ENCODE assay signal across 8 cellular contexts in genomic region chr7:148697256-148697841, GRCh38. TPM values are rescaled to one million over a fixed set of nuclear protein-coding genes. Genes with fewer than 3 reads are reported as not detected.
A peak's percentile ranks its signal among the peaks of the same experiment; 100 is the strongest.
DNase-seq lines count a peak whose midpoint lies in the region; ATAC-seq, FAIRE-seq and TF ChIP-seq lines count a peak whose summit lies in the region.

No MANE protein-coding gene starts in this region.

- peaks cover 33% of the 10 kb centered on the region for H3K79me2 ChIP-seq in HepG2 (ENCODE audit: insufficient read depth, low read length)

- H3K27me3 ChIP-seq in breast epithelium, result no peaks in the 10 kb centered on the region
- no peaks in the 10 kb centered on the region for H3K27me3 ChIP-seq in HepG2 (ENCODE audit: control insufficient read depth in 1 of 2, insufficient read depth in 2 of 2, low read length in 2 of 2)

- WGBS in HepG2 (ENCODE audit: low lambda C conversion rate), result 91% methylated on average over 13 of the region's 13 CpGs

- in situ Hi-C loops in HepG2 (cut with HindIII; ENCODE audit: extremely low pct_ligation_motif_present, low pct_unique_long_range_greater_than_20kb), result no loop called here

- POLR2A ChIA-PET in HepG2 (lab: Yijun Ruan, JAX), result no interaction called here

- TF ChIP-seq EP300 in HepG2 (IDR thresholded peaks at IDR 0.05; ENCODE audit: low read depth in 2 of 2, low read length in 2 of 2) (no peak), HepG2 (CRISPR knock-in tag; IDR thresholded peaks at IDR 0.05; ENCODE audit: borderline replicate concordance) (no peak)

- peaks cover 15% of the 10 kb centered on the region for H4K20me1 ChIP-seq in HepG2 (ENCODE audit: insufficient read depth, low read length)

- H3K9ac ChIP-seq in HepG2 (ENCODE audit: insufficient read depth, low read depth, low read length), result peak overlapping the region; percentile 99; the same call in 1 of the 2 replicates

- H3K4me2 ChIP-seq in HepG2 (ENCODE audit: low read depth, low read length), result peak overlapping the region; percentile 78

- H3K4me3 ChIP-seq in breast epithelium (peak overlapping the region; percentile 68 to 99 (median 94)), HepG2 (replicated peaks in 1 of 3; ENCODE audit: insufficient read depth in 1 of 3, low read depth in 2 of 3, low read length in 3 of 3) (peak overlapping the region in 2 of 3 experiments; percentile 84 to 89; a peak in 4 of 6 replicates)

- no peak for FAIRE-seq in HepG2 (lab: Jason Lieb, UNC)

- TF ChIP-seq POLR2A in breast epithelium (IDR thresholded peaks at IDR 0.05) (no peak), HepG2 (IDR thresholded peaks at IDR 0.05; ENCODE audit: insufficient read depth in 1 of 2, low read depth in 2 of 2, low read length in 2 of 2) (no peak)

- BruUV-seq in HepG2 (replicated peaks; lab: Mats Ljungman, UMichigan), result TSS peak; percentile 70

- H3K4me1 ChIP-seq in breast epithelium (no peaks in the 10 kb centered on the region), HepG2 (ENCODE audit: insufficient read depth, low read length) (peaks cover 35% of the 10 kb centered on the region)

- H2AFZ ChIP-seq in HepG2 (ENCODE audit: low read length), result no peak overlapping the region

- H3K36me3 ChIP-seq in breast epithelium (no peaks in the 10 kb centered on the region), HepG2 (replicated peaks in 1 of 2; ENCODE audit: control insufficient read depth in 1 of 2, insufficient read depth in 2 of 2, low read length in 2 of 2) (no peaks in the 10 kb centered on the region)

- peak overlapping the region; percentile 99 to 100 for H3K27ac ChIP-seq in breast epithelium
- H3K27ac ChIP-seq in HepG2 (ENCODE audit: extremely low read length, insufficient read depth, low read length), result peak overlapping the region; percentile 98

- TF ChIP-seq RAD21 in HepG2 (CRISPR knock-in tag; IDR thresholded peaks at IDR 0.05), result no peak

- ATAC-seq in HepG2 (no peak), HG02840 (IDR thresholded peaks at IDR 0.05; ENCODE audit: low FRiP score, unreplicated experiment) (no peak)

- intact Hi-C loops in breast epithelium (cut with DNase I; ENCODE audit: low total_unique reads) (no loop called here), HepG2 (cut with micrococcal nuclease; ENCODE audit: unreplicated experiment) (loop anchor here (10.0 kb wide), 2 partner anchors 123 to 267 kb away; no protein-coding TSS in a partner anchor)

- CTCF ChIA-PET in HepG2 (lab: Yijun Ruan, JAX; ENCODE audit: low intra/inter-chr PET ratio, low total read pairs), result no interaction called here

- peak; percentile 18 for DNase-seq in GF-D8 (lab: John Stamatoyannopoulos, UW)
- DNase-seq in T-helper 2 cell, result peak in 4 of 5 experiments; percentile 13 to 62 (median 36)
- peak in 1 of 2 donors; percentile 25 for DNase-seq in breast epithelium (ENCODE audit: low spot score in 2 of 2)
- no peak for DNase-seq in HepG2 (ENCODE audit: low spot score)
- DNase-seq in stimulated activated CD8-positive, alpha-beta memory T cell treated with anti-CD3 and anti-CD28 coated beads, Interleukin-12 subunit alpha, Interleukin-12 subunit beta, amount 100 ng/mL, for 24 hours (ENCODE audit: extremely low read depth), result peak; percentile 25
- DNase-seq in NCI-H2107 treated with DMSO at 0.1 percent for 48 hours (lab: John Stamatoyannopoulos, UW; ENCODE audit: unreplicated experiment), result no peak
- no peak for DNase-seq in islet precursor cell

- no peak for TF ChIP-seq CTCF in breast epithelium (IDR thresholded peaks at IDR 0.05)
- no peak for TF ChIP-seq CTCF in HepG2 (CRISPR knock-in tag; IDR thresholded peaks at IDR 0.05)

- no peaks in the 10 kb centered on the region for H3K9me3 ChIP-seq in breast epithelium
- H3K9me3 ChIP-seq in HepG2 (ENCODE audit: low read length), result no peaks in the 10 kb centered on the region

TF ChIP-seq in HepG2, 621 proteins besides CTCF, POLR2A, EP300 and RAD21:
- TF ChIP-seq ZBTB38 (CRISPR knock-in tag; IDR thresholded peaks at IDR 0.05), result peak; percentile 37; the same call in 1 of the 2 replicates
- no peak for TF ChIP-seq ZNF530 (CRISPR knock-in tag; IDR thresholded peaks at IDR 0.05; ENCODE audit: low read depth)

RNA-seq across cellular contexts. Expression of gene CUL1, which starts 1.4 kb away (rescaled TPM):
- total RNA-seq in breast epithelium, result 10 to 100 TPM; 61.6 to 71.4 (median 65.4) TPM
- 45.9 and 80.4 TPM in 2 replicates for total RNA-seq in HepG2 (2016; rRNA removed; fragmentation: Illumina TruSeq; extraction: Trizol)
- 10.9 and 12.4 TPM in 2 replicates for total RNA-seq in HepG2 (2016; cell fraction: cytosol; rRNA removed; fragmentation: Illumina TruSeq; extraction: Trizol; ENCODE audit: low read depth)
- 46.4 and 78.8 TPM in 2 replicates for total RNA-seq in HepG2 (2016; cell fraction: insoluble cytoplasmic fraction; rRNA removed; fragmentation: Illumina TruSeq; extraction: Trizol)
- 32.7 and 35.8 TPM in 2 replicates for total RNA-seq in HepG2 (2016; cell fraction: membrane; rRNA removed; fragmentation: Illumina TruSeq; extraction: Trizol)
- 32.2 and 36.2 TPM in 2 replicates for total RNA-seq in HepG2 (2016; cell fraction: nucleus; rRNA removed; fragmentation: Illumina TruSeq; extraction: Trizol)
- polyA plus RNA-seq in HepG2 (2011; rRNA removed), result 27.6 and 30.1 TPM in 2 replicates
- polyA plus RNA-seq in HepG2 (2011; cell fraction: cytosol; rRNA removed), result 18.4 and 25.3 TPM in 2 replicates
- polyA plus RNA-seq in HepG2 (2011; cell fraction: nucleus; rRNA removed), result 13.1 and 15.9 TPM in 2 replicates
- 31.9 and 36.9 TPM in 2 replicates for polyA plus RNA-seq in HepG2 (2012)
- polyA plus RNA-seq in HepG2 (2016; cell fraction: cytosol; fragmentation: Illumina TruSeq; extraction: Trizol; ENCODE audit: low read depth), result 7.9 and 9.9 TPM in 2 replicates
- polyA plus RNA-seq in HepG2 (2016; cell fraction: insoluble cytoplasmic fraction; fragmentation: Illumina TruSeq; extraction: Trizol; ENCODE audit: low read depth), result 82.8 and 83.4 TPM in 2 replicates
- 20.2 and 22.6 TPM in 2 replicates for polyA plus RNA-seq in HepG2 (2016; cell fraction: membrane; fragmentation: Illumina TruSeq; extraction: Trizol; ENCODE audit: low read depth)
- 45.2 and 47.0 TPM in 2 replicates for polyA plus RNA-seq in HepG2 (2016; cell fraction: nucleus; fragmentation: Illumina TruSeq; extraction: Trizol; ENCODE audit: insufficient read depth, low read depth)
- 16.1 and 32.8 TPM in 2 replicates for polyA minus RNA-seq in HepG2 (2011; rRNA and poly(A)+ RNA removed; ENCODE audit: low replicate concordance)
- 22.8 and 24.1 TPM in 2 replicates for polyA minus RNA-seq in HepG2 (2011; cell fraction: cytosol; rRNA and poly(A)+ RNA removed)
- 25.6 and 32.2 TPM in 2 replicates for polyA minus RNA-seq in HepG2 (2011; cell fraction: nucleus; rRNA and poly(A)+ RNA removed)

Comparison
In these comparisons a context has a peak if more than half of its experiments do, and no peak if none do; other contexts are left out.
1. DNase-seq: peak in GF-D8 (single experiment), T-helper 2 cell (4 of 5) and stimulated activated CD8-positive, alpha-beta memory T cell treated with anti-CD3 and anti-CD28 coated beads, Interleukin-12 subunit alpha, Interleukin-12 subunit beta, amount 100 ng/mL, for 24 hours (single experiment); none in HepG2 (single experiment), NCI-H2107 treated with DMSO at 0.1 percent for 48 hours (single experiment) and islet precursor cell (single experiment).